ENCODE assay signal across 16 cellular contexts in the genomic region with DNA sequence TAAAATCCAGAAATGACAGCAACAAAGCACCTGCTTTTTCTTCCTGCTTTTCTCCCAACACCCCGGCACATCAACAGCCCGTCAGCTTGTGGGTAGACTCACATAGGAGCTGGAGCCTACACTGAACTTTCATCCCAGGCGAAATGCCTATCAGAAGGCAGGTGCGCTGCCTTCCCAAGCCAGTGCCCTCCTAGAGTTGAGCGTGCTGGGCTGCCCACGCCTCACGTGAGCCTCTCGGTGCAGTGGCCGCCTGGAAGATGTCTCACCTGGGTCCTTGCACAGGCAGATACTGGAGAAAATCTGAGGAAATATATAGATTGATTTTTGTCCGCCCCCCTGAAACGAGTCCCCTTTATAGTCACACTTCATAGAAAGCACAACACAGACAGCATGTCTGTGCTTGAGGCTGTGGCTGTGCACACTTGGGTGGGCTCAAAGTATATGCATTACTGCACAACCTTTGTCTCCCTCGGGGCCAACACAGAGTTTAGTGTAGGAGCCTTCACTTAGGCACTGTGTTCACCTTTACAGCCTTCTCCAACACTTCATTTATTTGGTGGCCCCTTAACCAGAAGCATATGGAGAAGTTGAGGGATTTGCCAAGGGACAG.
DNase-seq lines count a peak whose midpoint lies in the region; ATAC-seq, FAIRE-seq and TF ChIP-seq lines count a peak whose summit lies in the region.
"Had no signal": no experiment of that assay in that cellular context is flagged by ENCODE, and none has a peak within 500 bp of the region (broad histone marks: within the 10 kb centered on the region; RNA-seq: fewer than 3 reads in every experiment).

No MANE protein-coding gene starts in this region.

- DNase-seq in GM12891 (ENCODE audit: insufficient read length, low spot score) (no peak), SJSA1 (ENCODE audit: low read depth in 1 of 2, low spot score in 2 of 2) (no peak), endothelial cell (ENCODE audit: low spot score) (no peak), posterior vena cava (ENCODE audit: low spot score) (peak; percentile 41), kidney tubule cell (ENCODE audit: low spot score) (no peak), ACHN (no peak)
- DNase-seq: activated T-cell treated with anti-CD3 and anti-CD28 coated beads for 4 hours, Calu3, NCI-H187, NCI-H526, SHP77 had no signal

- H3K36me3 ChIP-seq in SJSA1, result peaks cover 72% of the 10 kb centered on the region
- H3K36me3 ChIP-seq: cardiac muscle cell, right atrium auricular region, thoracic aorta had no signal

- peak overlapping the region; percentile 25 for H3K4me3 Mint-ChIP-seq in endothelial cell (ENCODE audit: unreplicated experiment)

- in situ Hi-C loops in ACHN (cut with HindIII; ENCODE audit: low pct_ligation_motif_present, low pct_unique_long_range_greater_than_20kb, low sequenced_read_pairs), result no loop called here

- intact Hi-C loops in posterior vena cava (cut with DNase I), result no loop called here

- H3K9me3 Mint-ChIP-seq in endothelial cell (ENCODE audit: unreplicated experiment), result no peaks in the 10 kb centered on the region

- H3K27ac ChIP-seq in SJSA1, result peak overlapping the region; percentile 54; the same call in 1 of the 2 replicates
- H3K27ac ChIP-seq: cardiac muscle cell, right atrium auricular region had no signal

- no peak overlapping the region for H3K4me3 ChIP-seq in SJSA1
- H3K4me3 ChIP-seq: cardiac muscle cell, K562, right atrium auricular region, thoracic aorta had no signal

- no peak overlapping the region for H3K27ac Mint-ChIP-seq in endothelial cell (ENCODE audit: unreplicated experiment)

- no peaks in the 10 kb centered on the region for H3K9me3 ChIP-seq in SJSA1 (replicated peaks)
- H3K9me3 ChIP-seq: right atrium auricular region, thoracic aorta had no signal

- peaks cover 19% of the 10 kb centered on the region for H3K27me3 Mint-ChIP-seq in endothelial cell (ENCODE audit: unreplicated experiment)

- H3K27me3 ChIP-seq in SJSA1 (replicated peaks), result no peaks in the 10 kb centered on the region
- H3K27me3 ChIP-seq: cardiac muscle cell, right atrium auricular region had no signal

- FAIRE-seq in GM12891 (lab: Jason Lieb, UNC), result peak; percentile 84
- FAIRE-seq: K562 had no signal

- H3K36me3 Mint-ChIP-seq in endothelial cell (ENCODE audit: low read depth, unreplicated experiment), result no peaks in the 10 kb centered on the region

- no peak for TF ChIP-seq POLR2A in GM12891 (IDR thresholded peaks at IDR 0.05; ENCODE audit: low read depth, low read length)

- peaks cover 77% of the 10 kb centered on the region for H3K4me1 ChIP-seq in SJSA1 (replicated peaks)

- no peak for ATAC-seq in GM19455 (IDR thresholded peaks at IDR 0.05; ENCODE audit: unreplicated experiment)
- ATAC-seq: K562 had no signal

- TF ChIP-seq CTCF in endothelial cell (IDR thresholded peaks at IDR 0.05; ENCODE audit: unreplicated experiment), result no peak

- peaks cover 60% of the 10 kb centered on the region for H3K4me1 Mint-ChIP-seq in endothelial cell (ENCODE audit: unreplicated experiment)

TF ChIP-seq in GM12891, 5 proteins besides CTCF, POLR2A, EP300 and RAD21:
- no peak for TF ChIP-seq POU2F2 (IDR thresholded peaks at IDR 0.05; ENCODE audit: low read depth, low read length)
- TF ChIP-seq PAX5 (IDR thresholded peaks at IDR 0.05; ENCODE audit: insufficient read depth, low read length, severe bottlenecking), result no peak
- no peak for TF ChIP-seq POLR2AphosphoS5 (IDR thresholded peaks at IDR 0.05; ENCODE audit: low read depth, low read length)
- no peak for TF ChIP-seq SPI1 (IDR thresholded peaks at IDR 0.05; ENCODE audit: low read depth, low read length)
- no peak for TF ChIP-seq TAF1 (IDR thresholded peaks at IDR 0.05; ENCODE audit: low read depth, low read length)
